Comparison of ENCODE assay signal across 8 cellular contexts in genomic region chr10:93991596-93992284, GRCh38. TPM values are rescaled to one million over a fixed set of nuclear protein-coding genes. Genes with fewer than 3 reads are reported as not detected.
DNase-seq lines count a peak whose midpoint lies in the region; ATAC-seq lines count a peak whose summit lies in the region.

No MANE protein-coding gene starts in this region.

- H4K20me1 ChIP-seq in GM23248 (ENCODE audit: insufficient read depth) = no peaks in the 10 kb centered on the region

- peak; percentile 88 for DNase-seq in GM23248
- peak; percentile 40 for DNase-seq in amniotic epithelial cell (ENCODE audit: low read depth)
- peak; percentile 58 for DNase-seq in left ventricle myocardium superior
- peak; percentile 72 for DNase-seq in retina
- DNase-seq in effector memory CD8-positive, alpha-beta T cell = no peak
- no peak for DNase-seq in UCSD-AML1 (lab: John Stamatoyannopoulos, UW; ENCODE audit: unreplicated experiment)

- H3K36me3 Mint-ChIP-seq in effector memory CD8-positive, alpha-beta T cell (ENCODE audit: insufficient read depth) = no peaks in the 10 kb centered on the region

- H3K9me2 ChIP-seq in GM23248 (ENCODE audit: insufficient read depth) = no peaks in the 10 kb centered on the region

- ATAC-seq in left ventricle myocardium superior (peak; percentile 84), HG03457 (IDR thresholded peaks at IDR 0.05; ENCODE audit: unreplicated experiment) (no peak), GM18519 (IDR thresholded peaks at IDR 0.05; ENCODE audit: low FRiP score, unreplicated experiment) (no peak)
- ATAC-seq in effector memory CD8-positive, alpha-beta T cell (replicated peaks) = no peak

- in situ Hi-C loops in GM23248 (cut with MboI) = no loop called here

- H3K27me3 Mint-ChIP-seq in effector memory CD8-positive, alpha-beta T cell = peaks cover 31 to 66% of the 10 kb centered on the region in 2 donors

- H3K4me3 ChIP-seq in GM23248 = peak overlapping the region; percentile 60

- peak overlapping the region; percentile 59 for H2AFZ ChIP-seq in GM23248

- no peaks in the 10 kb centered on the region for H3K4me1 Mint-ChIP-seq in effector memory CD8-positive, alpha-beta T cell (ENCODE audit: low read depth in 2 of 2)

- H3K79me2 ChIP-seq in GM23248 (ENCODE audit: insufficient read depth) = no peaks in the 10 kb centered on the region

- no peak overlapping the region for H3K27ac Mint-ChIP-seq in effector memory CD8-positive, alpha-beta T cell

- 1% methylated on average over 8 of the region's 8 CpGs for WGBS in GM23248 (ENCODE audit: low coverage in 1 of 2, low lambda C conversion rate in 2 of 2, missing lambda C conversion rate in 2 of 2), 2 experiments

- H3K27ac ChIP-seq in GM23248 = peak overlapping the region; percentile 25; the same call in 1 of the 2 replicates

- H3K4me2 ChIP-seq in GM23248 (ENCODE audit: unreplicated experiment) = peak overlapping the region; percentile 70

- peaks cover 30% of the 10 kb centered on the region for H3K4me1 ChIP-seq in GM23248 (ENCODE audit: insufficient read depth)

- peaks cover 40% of the 10 kb centered on the region for H3F3A ChIP-seq in GM23248 (ENCODE audit: insufficient read depth)

- H3K9ac ChIP-seq in GM23248 = no peak overlapping the region

- H3K27me3 ChIP-seq in GM23248 (replicated peaks; ENCODE audit: insufficient read depth) = no peaks in the 10 kb centered on the region

- intact Hi-C loops in left ventricle myocardium superior (cut with micrococcal nuclease) = no loop called here

- H3K36me3 ChIP-seq in GM23248 (ENCODE audit: low read depth) = no peaks in the 10 kb centered on the region

- no peaks in the 10 kb centered on the region for H3K9me3 ChIP-seq in GM23248 (ENCODE audit: low read depth)

- H3K9me3 Mint-ChIP-seq in effector memory CD8-positive, alpha-beta T cell = no peaks in the 10 kb centered on the region

- H3K4me3 Mint-ChIP-seq in effector memory CD8-positive, alpha-beta T cell = no peak overlapping the region

RNA-seq across cellular contexts. Expression of gene PLCE1, which starts 2.0 kb away (rescaled TPM):
- total RNA-seq in GM23248 (2014; rRNA removed; shearing (Covaris generic)) = 2.9 and 6.2 TPM in 2 replicates
- polyA plus RNA-seq in GM23248 (2016; fragmentation: Nextera tagmentation; extraction: Ambion mirVana) = 3.7 TPM in 2 replicates
- total RNA-seq in left ventricle myocardium superior = 4.6 TPM

Comparison
In these comparisons a context has a peak if more than half of its experiments do, and no peak if none do; other contexts are left out.
1. DNase-seq: peak in GM23248 (single experiment), amniotic epithelial cell (single experiment), left ventricle myocardium superior (single experiment) and retina (single experiment); none in effector memory CD8-positive, alpha-beta T cell (0 of 3) and UCSD-AML1 (single experiment).